In genomic region chr16:88837806-88838205, GRCh38 we compare ENCODE assay signal across 32 cellular contexts. TPM values are rescaled to one million over a fixed set of nuclear protein-coding genes. Genes with fewer than 3 reads are reported as not detected.
"Had no signal": no experiment of that assay in that cellular context is flagged by ENCODE, and none has a peak within 500 bp of the region (broad histone marks: within the 10 kb centered on the region; RNA-seq: fewer than 3 reads in every experiment).

No MANE protein-coding gene starts in this region.

- H3K9me3 ChIP-seq: adrenal gland, ascending aorta, body of pancreas, breast epithelium had no signal

- FAIRE-seq: astrocyte, bronchial epithelial cell had no signal

- DNase-seq: activated effector memory CD4-positive, alpha-beta T cell treated with anti-CD3 and anti-CD28 coated beads, Interleukin-2, amount 50 U/mL, for 16 hours; activated effector memory CD4-positive, alpha-beta T cell treated with Interleukin-2 at 50 U/mL for 16 hours; activated gamma-delta T cell; activated gamma-delta T cell treated with Interleukin-2 at 50 U/mL for 16 hours; activated naive CD4-positive, alpha-beta T cell; activated naive CD4-positive, alpha-beta T cell treated with anti-CD3 and anti-CD28 coated beads for 36 hours; activated naive CD4-positive, alpha-beta T cell treated with anti-CD3 and anti-CD28 coated beads, Interleukin-2, amount 10 ng/mL, durations not matched to agents 7 days and 5 days; activated naive CD4-positive, alpha-beta T cell treated with anti-CD3 and anti-CD28 coated beads, Interleukin-2, amount 50 U/mL, for 16 hours; activated naive CD4-positive, alpha-beta T cell treated with Interleukin-2 at 50 U/mL for 16 hours; activated naive CD8-positive, alpha-beta T cell treated with anti-CD3 and anti-CD28 coated beads for 36 hours; activated naive CD8-positive, alpha-beta T cell treated with anti-CD3 and anti-CD28 coated beads, Interleukin-2, amount 10 ng/mL, durations not matched to agents 7 days and 5 days; activated naive CD8-positive, alpha-beta T cell treated with anti-CD3 and anti-CD28 coated beads, Interleukin-2, amount 50 U/mL, for 24 hours; activated T-cell treated with anti-CD3 and anti-CD28 coated beads, Interleukin-2, amount 50 U/mL, for 24 hours; activated T-cell treated with anti-CD3 and anti-CD28 coated beads, Interleukin-2, amount 50 U/mL, for 4 hours; activated T-cell treated with anti-CD3 and anti-CD28 coated beads, Interleukin-2, amount 50 U/mL, for 48 hours; activated T-cell treated with anti-CD3 and anti-CD28 coated beads, Interleukin-2, amount 50 U/mL, for 72 hours; adrenal gland; amniotic stem cell; amygdala; anterior cingulate cortex; body of pancreas; brain microvascular endothelial cell; central memory CD4-positive, alpha-beta T cell; cerebellar nuclear complex had no signal

- H3K4me3 ChIP-seq: adrenal gland, ascending aorta, body of pancreas, breast epithelium, cardiac muscle cell had no signal

- H3K27ac ChIP-seq: adrenal gland, ascending aorta, body of pancreas, brain microvascular endothelial cell, breast epithelium, cardiac muscle cell had no signal

- H3K4me1 ChIP-seq: adrenal gland, ascending aorta, body of pancreas, breast epithelium had no signal

- H3K27me3 ChIP-seq: adrenal gland, ascending aorta, body of pancreas, brain microvascular endothelial cell, breast epithelium, cardiac muscle cell had no signal

- ATAC-seq: activated naive CD4-positive, alpha-beta T cell treated with anti-CD3 and anti-CD28 coated beads, Interleukin-2, amount 50 U/mL, for 72 hours; activated naive CD8-positive, alpha-beta T cell treated with anti-CD3 and anti-CD28 coated beads, Interleukin-2, amount 50 U/mL, for 24 hours; activated T-cell treated with anti-CD3 and anti-CD28 coated beads, Interleukin-2, amount 50 U/mL, for 4 hours; activated T-cell treated with anti-CD3 and anti-CD28 coated beads, Interleukin-2, amount 50 U/mL, for 72 hours; activated T-helper 17 cell treated with anti-CD3 and anti-CD28 coated beads, Interleukin-2, amount 50 U/mL, for 72 hours; body of pancreas had no signal

RNA-seq across cellular contexts. Expression of gene PABPN1L, which starts 28.7 kb away (rescaled TPM):
- polyA plus RNA-seq: aorta had no signal
